9 cellular contexts compared by ENCODE assay signal in the genomic region with DNA sequence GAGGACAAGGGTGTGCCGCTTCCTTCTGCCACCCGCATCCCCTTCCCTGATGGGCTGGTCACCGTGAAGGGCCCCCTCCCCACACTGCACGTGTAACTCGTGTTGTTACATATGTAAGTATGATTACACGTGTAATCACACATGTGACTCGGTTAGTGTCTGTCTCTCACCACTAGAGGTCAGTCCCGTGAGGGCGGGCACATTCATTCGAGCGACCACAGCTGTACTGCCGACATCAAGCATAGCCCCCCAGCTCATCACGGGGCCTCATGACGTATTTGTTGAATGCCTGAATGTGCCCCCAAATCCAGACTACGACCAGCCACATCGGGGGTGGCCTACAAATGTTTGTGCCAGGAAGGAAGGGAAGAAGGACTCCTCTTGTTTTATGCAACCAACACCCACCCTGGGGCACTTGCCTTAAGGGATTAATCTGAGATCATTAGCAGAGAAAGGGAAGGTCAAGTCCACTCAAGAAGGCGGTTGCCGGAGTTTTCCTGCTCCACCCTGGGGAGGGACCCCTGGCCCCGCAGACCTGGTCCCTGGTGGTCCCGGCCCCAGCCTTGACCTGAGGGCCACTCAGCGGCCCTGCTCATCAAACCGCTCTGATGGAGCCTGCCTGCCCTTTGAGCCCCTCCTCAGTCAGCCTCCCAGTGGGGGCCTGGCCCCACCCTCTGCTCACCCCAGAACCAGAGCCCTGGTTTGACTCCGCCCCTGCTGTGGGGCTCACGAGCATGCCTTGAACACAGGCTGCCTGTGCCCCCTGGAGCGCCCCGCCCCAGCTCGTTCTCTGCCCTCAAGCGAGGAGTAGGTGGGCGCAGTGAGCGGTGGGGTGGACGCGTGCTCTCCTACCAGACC. TPM values are rescaled to one million over a fixed set of nuclear protein-coding genes. Genes with fewer than 3 reads are reported as not detected.
DNase-seq lines count a peak whose midpoint lies in the region; ATAC-seq and TF ChIP-seq lines count a peak whose summit lies in the region.
"Had no signal": no experiment of that assay in that cellular context is flagged by ENCODE, and none has a peak within 500 bp of the region (broad histone marks: within the 10 kb centered on the region; RNA-seq: fewer than 3 reads in every experiment).

No MANE protein-coding gene starts in this region.

- H3K27ac Mint-ChIP-seq in MCF 10A (ENCODE audit: low read depth, unreplicated experiment): no peak overlapping the region

- H3K27ac ChIP-seq in mesenchymal stem cell (ENCODE audit: low read length, poor library complexity, severe bottlenecking) (no peak overlapping the region), thyroid gland (no peak overlapping the region)
- H3K27ac ChIP-seq: SJSA1 had no signal

- H3K4me2 ChIP-seq in mesenchymal stem cell (ENCODE audit: low read length, poor library complexity, severe bottlenecking): no peak overlapping the region

- no peak overlapping the region for H3K9ac ChIP-seq in mesenchymal stem cell (ENCODE audit: low read length)

- H2BK12ac ChIP-seq in mesenchymal stem cell (ENCODE audit: low read length in 2 of 2): no peak overlapping the region

- TF ChIP-seq CTCF in MCF 10A (IDR thresholded peaks at IDR 0.05; ENCODE audit: unreplicated experiment): peak; percentile 55
- TF ChIP-seq CTCF in thyroid gland (IDR thresholded peaks at IDR 0.05): peak in 5 of 6 experiments; percentile 22 to 61 (median 48)

- H3K27me3 Mint-ChIP-seq in MCF 10A (ENCODE audit: insufficient read depth, unreplicated experiment): no peaks in the 10 kb centered on the region

- H3K36me3 ChIP-seq in mesenchymal stem cell (ENCODE audit: control insufficient read depth in 1 of 2, insufficient read depth in 2 of 2, low read depth in 1 of 2, low read length in 2 of 2): no peaks in the 10 kb centered on the region
- no peaks in the 10 kb centered on the region for H3K36me3 ChIP-seq in thyroid gland
- H3K36me3 ChIP-seq: SJSA1 had no signal

- H2BK15ac ChIP-seq in mesenchymal stem cell (ENCODE audit: low read depth, poor library complexity, severe bottlenecking): no peak overlapping the region

- no peak overlapping the region for H4K91ac ChIP-seq in mesenchymal stem cell (ENCODE audit: low read length)

- H3K36me3 Mint-ChIP-seq in MCF 10A (ENCODE audit: insufficient read depth, unreplicated experiment): peaks cover 6% of the 10 kb centered on the region

- intact Hi-C loops in MCF 10A (cut with micrococcal nuclease) (loop anchor here (1.0 to 5.0 kb wide), 2 partner anchors 301 to 939 kb away; no protein-coding TSS in a partner anchor), thyroid gland (cut with DNase I) (loop anchor here (10.0 kb wide), 1 partner anchor 959 kb away; no protein-coding TSS in a partner anchor)

- DNase-seq in COR-L47 (lab: John Stamatoyannopoulos, UW) (peak; percentile 33), SW480 (ENCODE audit: low spot score) (peak; percentile 37), MCF 10A (ENCODE audit: unreplicated experiment) (peak; percentile 59), mesenchymal stem cell (peak; percentile 46), thyroid gland (peak; percentile 32 to 34), kidney glomerular epithelial cell (lab: John Stamatoyannopoulos, UW) (no peak)

- H3K4me1 ChIP-seq in mesenchymal stem cell (ENCODE audit: control insufficient read depth, insufficient read depth, low read depth, low read length) (peaks cover 2% of the 10 kb centered on the region), thyroid gland (peaks cover 0 to 3% of the 10 kb centered on the region in 2 donors)

- H3K27me3 ChIP-seq in mesenchymal stem cell (ENCODE audit: control insufficient read depth in 1 of 2, insufficient read depth in 1 of 2, low read length in 2 of 2) (peaks cover 0 to 5% of the 10 kb centered on the region in 2 experiments), thyroid gland (no peaks in the 10 kb centered on the region)
- H3K27me3 ChIP-seq: SJSA1 had no signal

- H3K4ac ChIP-seq in mesenchymal stem cell (ENCODE audit: low read depth in 1 of 2, low read length in 2 of 2): no peak overlapping the region

- H3K4me1 Mint-ChIP-seq in MCF 10A (ENCODE audit: insufficient read depth, unreplicated experiment): peaks cover 9% of the 10 kb centered on the region

- H3K4me3 ChIP-seq in mesenchymal stem cell (ENCODE audit: insufficient read depth in 1 of 2, low read depth in 1 of 2, low read length in 2 of 2) (no peak overlapping the region), thyroid gland (replicated peaks in 1 of 3) (no peak overlapping the region)
- H3K4me3 ChIP-seq: SJSA1 had no signal

- CTCF ChIA-PET in MCF 10A (lab: Yijun Ruan, JAX): interaction anchor here (0.5 to 4.4 kb wide), 27 partner anchors 7 to 1109 kb away, joined by 3 to 28 read pairs (median 4); no protein-coding TSS in a partner anchor

- H2AFZ ChIP-seq in mesenchymal stem cell (ENCODE audit: low read depth, low read length): no peak overlapping the region

- no peak for TF ChIP-seq POLR2A in thyroid gland (IDR thresholded peaks at IDR 0.05)

- no peak overlapping the region for H3K23ac ChIP-seq in mesenchymal stem cell (ENCODE audit: low read length in 2 of 2)

- POLR2A ChIA-PET in MCF 10A (lab: Yijun Ruan, JAX): no interaction called here

- no peak overlapping the region for H3K14ac ChIP-seq in mesenchymal stem cell (ENCODE audit: low read length in 2 of 2)

- WGBS in mesenchymal stem cell: 75% methylated on average over 32 of the region's 32 CpGs
- WGBS in thyroid gland, 2 donors: 58 to 62% methylated on average over 27 to 29 of the region's 32 CpGs

- H3K18ac ChIP-seq in mesenchymal stem cell (ENCODE audit: low read depth in 1 of 2, low read length in 2 of 2): no peak overlapping the region

- H3K9me3 ChIP-seq in mesenchymal stem cell (ENCODE audit: control insufficient read depth, low read length) (no peaks in the 10 kb centered on the region), thyroid gland (no peaks in the 10 kb centered on the region)
- H3K9me3 ChIP-seq: SJSA1 had no signal

- H3K4me3 Mint-ChIP-seq in MCF 10A (ENCODE audit: unreplicated experiment): no peak overlapping the region

- no peak overlapping the region for H2BK120ac ChIP-seq in mesenchymal stem cell (ENCODE audit: low read depth, low read length)

- no peak overlapping the region for H2AK5ac ChIP-seq in mesenchymal stem cell (ENCODE audit: low read length, severe bottlenecking)

- no peaks in the 10 kb centered on the region for H3K9me3 Mint-ChIP-seq in MCF 10A (ENCODE audit: unreplicated experiment)

- ATAC-seq in GM19468 (IDR thresholded peaks at IDR 0.05; ENCODE audit: extremely low read depth, unreplicated experiment) (peak; percentile 84), HG03571 (IDR thresholded peaks at IDR 0.05; ENCODE audit: unreplicated experiment) (peak; percentile 60)

- no peaks in the 10 kb centered on the region for H3K79me1 ChIP-seq in mesenchymal stem cell (replicated peaks; ENCODE audit: low read length, poor library complexity, severe bottlenecking)

- H4K8ac ChIP-seq in mesenchymal stem cell (ENCODE audit: low read length): peak overlapping the region; percentile 3

- no peak overlapping the region for H2BK5ac ChIP-seq in mesenchymal stem cell (ENCODE audit: low read depth, low read length, poor library complexity, severe bottlenecking)

- no TSS peak for BruUV-seq in MCF 10A (replicated peaks; lab: Mats Ljungman, UMichigan)

RNA-seq across cellular contexts. Expression of a gene that starts 52.8 kb away (rescaled TPM):
- total RNA-seq in MCF 10A (2022) (0.37 and 0.51 TPM in 2 replicates), thyroid gland (10 to 100 TPM in 1 of 4 donors, 1 to 10 TPM in 3; 2.4 to 10.3 (median 6.0) TPM)
- polyA plus RNA-seq in mesenchymal stem cell (2013, experiment 1 of 2): 0.08 TPM
- 0.07 TPM for polyA plus RNA-seq in mesenchymal stem cell (2013, experiment 2 of 2)
